Comparison of ENCODE assay signal across 8 cellular contexts in genomic region chr15:44726568-44727461, GRCh38. TPM values are rescaled to one million over a fixed set of nuclear protein-coding genes. Genes with fewer than 3 reads are reported as not detected.
A peak's percentile ranks its signal among the peaks of the same experiment; 100 is the strongest.
DNase-seq lines count a peak whose midpoint lies in the region; ATAC-seq, FAIRE-seq and TF ChIP-seq lines count a peak whose summit lies in the region.

No MANE protein-coding gene starts in this region.

- peak overlapping the region; percentile 83 to 93 for H3K27ac ChIP-seq in A549
- peak overlapping the region in 20 of 21 experiments; percentile 86 to 99 (median 97) for H3K27ac ChIP-seq in skin epidermis

- no peak overlapping the region for H3K4me3 ChIP-seq in A549
- H3K4me3 ChIP-seq in skin epidermis = peak overlapping the region in 6 of 7 experiments; percentile 9 to 32 (median 18)

- H3K9me3 Mint-ChIP-seq in activated naive CD4-positive, alpha-beta T cell treated with anti-CD3 and anti-CD28 coated beads for 36 hours = no peaks in the 10 kb centered on the region

- POLR2A ChIA-PET in A549 (lab: Yijun Ruan, JAX) = interaction anchor here (0.6 to 3.7 kb wide), 5 partner anchors 10 to 64 kb away, joined by 3 to 81 read pairs (median 11); partner anchors contain the start of genes B2M, PATL2, SPG11 and TRIM69

- no peaks in the 10 kb centered on the region for H3K9me3 ChIP-seq in A549

- peak overlapping the region; percentile 99 for H3K27ac Mint-ChIP-seq in activated naive CD4-positive, alpha-beta T cell treated with anti-CD3 and anti-CD28 coated beads for 36 hours

- 8% methylated on average over 5 of the region's 5 CpGs for WGBS in A549 (ENCODE audit: missing lambda C conversion rate)

- no peak for TF ChIP-seq CTCF in A549 (IDR thresholded peaks at IDR 0.05)

- DNase-seq in A549 (ENCODE audit: low read depth in 1 of 2, low spot score in 1 of 2) (peak; percentile 35 to 78), RPMI8226 (peak; percentile 88), Right ventricle myocardium superior (no peak), inferior parietal cortex (ENCODE audit: extremely low spot score) (no peak)
- peak; percentile 85 for DNase-seq in activated naive CD4-positive, alpha-beta T cell treated with anti-CD3 and anti-CD28 coated beads for 36 hours

- TF ChIP-seq POLR2A in A549 (IDR thresholded peaks at IDR 0.05; ENCODE audit: low read length) = peak; percentile 46

- peaks cover 33% of the 10 kb centered on the region for H3K4me1 ChIP-seq in A549

- peak overlapping the region; percentile 93 for H3K4me3 Mint-ChIP-seq in activated naive CD4-positive, alpha-beta T cell treated with anti-CD3 and anti-CD28 coated beads for 36 hours

- peak; percentile 26 to 35; a peak in 4 of 6 replicates for ATAC-seq in A549
- ATAC-seq in GM18511 (IDR thresholded peaks at IDR 0.05; ENCODE audit: unreplicated experiment) = peak; percentile 48
- ATAC-seq in HG03060 (IDR thresholded peaks at IDR 0.05; ENCODE audit: low read depth, unreplicated experiment) = peak; percentile 27
- peak; percentile 23 for ATAC-seq in Right ventricle myocardium superior (ENCODE audit: poor library complexity)

- peaks cover 64% of the 10 kb centered on the region for H3K4me1 Mint-ChIP-seq in activated naive CD4-positive, alpha-beta T cell treated with anti-CD3 and anti-CD28 coated beads for 36 hours (ENCODE audit: low read depth)

- H3K4me2 ChIP-seq in A549 = peak overlapping the region; percentile 71

- no peak for TF ChIP-seq RAD21 in A549 (conservative IDR thresholded peaks at IDR 0.05 in 1 of 2, IDR thresholded peaks at IDR 0.05 in 1 of 2)

- peaks cover 14% of the 10 kb centered on the region for H3K36me3 Mint-ChIP-seq in activated naive CD4-positive, alpha-beta T cell treated with anti-CD3 and anti-CD28 coated beads for 36 hours (ENCODE audit: low read depth)

- no peaks in the 10 kb centered on the region for H3K27me3 Mint-ChIP-seq in activated naive CD4-positive, alpha-beta T cell treated with anti-CD3 and anti-CD28 coated beads for 36 hours (ENCODE audit: low read depth)

- intact Hi-C loops in activated naive CD4-positive, alpha-beta T cell treated with anti-CD3 and anti-CD28 coated beads for 36 hours (cut with micrococcal nuclease) = loop anchor here (2.0 to 5.0 kb wide), 3 partner anchors 190 to 910 kb away; partner anchors contain the start of genes CTDSPL2, EIF3J and SQOR
- intact Hi-C loops in Right ventricle myocardium superior (cut with DNase I) = no loop called here

- FAIRE-seq in A549 (lab: Jason Lieb, UNC) = no peak

- no peak for TF ChIP-seq EP300 in A549 (IDR thresholded peaks at IDR 0.05)

- CTCF ChIA-PET in A549 (lab: Yijun Ruan, JAX) = interaction anchor here (0.6 to 2.2 kb wide), 8 partner anchors 9 to 477 kb away, joined by 3 to 9 read pairs (median 4); partner anchors contain the start of genes SPG11 and TRIM69
- CTCF ChIA-PET in activated naive CD4-positive, alpha-beta T cell treated with anti-CD3 and anti-CD28 coated beads for 36 hours (lab: Charles Lee) = interaction anchor here (0.7 to 8.3 kb wide), 7 partner anchors 9 to 134 kb away, joined by 3 to 110 read pairs (median 13); partner anchors contain the start of genes B2M, PATL2, SPG11 and TRIM69

TF ChIP-seq in A549, 52 proteins besides CTCF, POLR2A, EP300 and RAD21 (continues in another document):
- TF ChIP-seq TP53 (CRISPR knock-in tag; IDR thresholded peaks at IDR 0.05) (peak; percentile 66; the same call in 1 of the 2 replicates), ZNF302 (CRISPR knock-in tag; IDR thresholded peaks at IDR 0.05) (no peak), EHF (CRISPR knock-in tag; IDR thresholded peaks at IDR 0.05) (no peak), RCOR1 (IDR thresholded peaks at IDR 0.05; ENCODE audit: low read depth, low read length) (no peak), RNF2 (IDR thresholded peaks at IDR 0.05; ENCODE audit: borderline replicate concordance, low read depth) (no peak), MAX (IDR thresholded peaks at IDR 0.05) (no peak; the same call in 1 of the 2 replicates), PHF8 (IDR thresholded peaks at IDR 0.05; ENCODE audit: borderline replicate concordance, low read depth) (no peak), ESRRA (IDR thresholded peaks at IDR 0.05; ENCODE audit: borderline replicate concordance, low read length) (no peak), HOXA7 (CRISPR knock-in tag; IDR thresholded peaks at IDR 0.05) (peak; percentile 93), CEBPB (IDR thresholded peaks at IDR 0.05) (no peak), FOSL2 (IDR thresholded peaks at IDR 0.05) (peak; percentile 23; the same call in 1 of the 2 replicates), FOSL2 (CRISPR knock-in tag; IDR thresholded peaks at IDR 0.05) (peak; percentile 71), HOXB5 (CRISPR knock-in tag; IDR thresholded peaks at IDR 0.05) (no peak), JUN (IDR thresholded peaks at IDR 0.05) (peak; percentile 82 to 91; a peak in 4 of 5 replicates), POLR2AphosphoS2 (conservative IDR thresholded peaks at IDR 0.05; ENCODE audit: low read length) (no peak), MAFK (IDR thresholded peaks at IDR 0.05; ENCODE audit: partially characterized antibody) (peak; percentile 82), GATA3 (IDR thresholded peaks at IDR 0.05; ENCODE audit: borderline replicate concordance) (no peak), BCL3 (IDR thresholded peaks at IDR 0.05) (peak; percentile 71; the same call in 1 of the 3 replicates), KDM1A (IDR thresholded peaks at IDR 0.05; ENCODE audit: low read depth) (no peak), SREBF2 (IDR thresholded peaks at IDR 0.05) (no peak), CHD2 (IDR thresholded peaks at IDR 0.05; ENCODE audit: low read length, partially characterized antibody) (no peak)

RNA-seq across cellular contexts. Expression of gene TRIM69, which starts 9.5 kb away (rescaled TPM):
- polyA plus RNA-seq in A549 (2011; rRNA removed) (9.3 and 10.4 TPM in 2 replicates), A549 (2017; fragmentation: RNase III; extraction: RNeasy Plus Mini Kit Qiagen cat#74134 plus additional on column Dnase treatment) (6.0 to 9.9 TPM (median 9.0 TPM) in 3 replicates)
- polyA plus RNA-seq in A549 (2012; cell fraction: cytosol; rRNA removed) = 2.6 and 2.9 TPM in 2 replicates
- polyA plus RNA-seq in A549 (2012; cell fraction: nucleus; rRNA removed) = 1.5 and 2.7 TPM in 2 replicates
- polyA minus RNA-seq in A549 (2011; rRNA and poly(A)+ RNA removed) = 6.3 and 7.3 TPM in 2 replicates
- 10 to 100 TPM; 40.3 to 42.5 TPM for total RNA-seq in activated naive CD4-positive, alpha-beta T cell treated with anti-CD3 and anti-CD28 coated beads for 36 hours
- 53.9 TPM for total RNA-seq in Right ventricle myocardium superior

RNA-seq across cellular contexts. Expression of gene B2M, which starts 15.5 kb away (rescaled TPM):
- polyA plus RNA-seq in A549 (2011; rRNA removed) = 823 and 934 TPM in 2 replicates
- polyA plus RNA-seq in A549 (2012; cell fraction: cytosol; rRNA removed) = 284 and 325 TPM in 2 replicates
- polyA plus RNA-seq in A549 (2012; cell fraction: nucleus; rRNA removed) = 183 and 334 TPM in 2 replicates
- polyA plus RNA-seq in A549 (2017; fragmentation: RNase III; extraction: RNeasy Plus Mini Kit Qiagen cat#74134 plus additional on column Dnase treatment) = 486 to 559 TPM (median 514 TPM) in 3 replicates
- 92.0 and 99.1 TPM in 2 replicates for polyA minus RNA-seq in A549 (2011; rRNA and poly(A)+ RNA removed)
- total RNA-seq in activated naive CD4-positive, alpha-beta T cell treated with anti-CD3 and anti-CD28 coated beads for 36 hours = 1,000 to 10,000 TPM; 5,387 to 5,703 TPM
- 1,025 TPM for total RNA-seq in Right ventricle myocardium superior

RNA-seq across cellular contexts. Expression of gene PATL2, which starts 15.7 kb away (rescaled TPM):
- polyA plus RNA-seq in A549 (2011; rRNA removed) (0.13 and 0.26 TPM in 2 replicates), A549 (2017; fragmentation: RNase III; extraction: RNeasy Plus Mini Kit Qiagen cat#74134 plus additional on column Dnase treatment) (0.12 to 0.13 TPM in 2 of 3 replicates, not detected in the other)
- polyA plus RNA-seq in A549 (2012; cell fraction: cytosol; rRNA removed) = 0.05 and 0.15 TPM in 2 replicates
- polyA plus RNA-seq in A549 (2012; cell fraction: nucleus; rRNA removed) = 0.18 and 0.23 TPM in 2 replicates
- 0.62 TPM in 1 of 2 replicates, not detected in the other for polyA minus RNA-seq in A549 (2011; rRNA and poly(A)+ RNA removed)
- total RNA-seq in activated naive CD4-positive, alpha-beta T cell treated with anti-CD3 and anti-CD28 coated beads for 36 hours = 1 to 10 TPM; 6.1 to 6.3 TPM
- 3.2 TPM for total RNA-seq in Right ventricle myocardium superior

Comparison
In these comparisons a context has a peak if more than half of its experiments do, and no peak if none do; other contexts are left out.
1. DNase-seq: peak in A549 (2 of 2), RPMI8226 (single experiment) and activated naive CD4-positive, alpha-beta T cell treated with anti-CD3 and anti-CD28 coated beads for 36 hours (single experiment); none in Right ventricle myocardium superior (single experiment) and inferior parietal cortex (single experiment).
2. Peak in every context shown above with its lines, with median percentiles within 50 percentile points of each other: ATAC-seq.